Comparison of ENCODE assay signal across 18 cellular contexts in the genomic region with DNA sequence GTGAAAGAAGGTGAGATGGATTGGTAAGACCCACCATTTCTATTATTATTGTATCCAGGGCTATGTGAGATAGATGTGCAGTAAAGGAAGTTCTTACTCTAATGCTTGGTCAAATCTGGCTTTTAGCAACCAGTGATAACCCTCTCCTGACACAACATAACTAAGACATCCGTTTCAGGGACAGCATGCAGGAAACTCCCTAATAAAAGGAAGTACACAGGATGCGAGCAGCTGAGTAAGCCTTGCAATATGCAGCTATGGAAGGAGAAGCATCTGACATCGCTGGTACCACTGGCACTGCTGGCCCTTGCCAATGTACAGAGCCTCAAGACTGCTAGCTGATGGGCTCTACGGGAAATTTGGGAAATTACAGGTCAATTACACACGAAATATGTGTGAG.
"Had no signal": no experiment of that assay in that cellular context is flagged by ENCODE, and none has a peak within 500 bp of the region (broad histone marks: within the 10 kb centered on the region; RNA-seq: fewer than 3 reads in every experiment).

No MANE protein-coding gene starts in this region.

- ATAC-seq: activated CD4-positive, alpha-beta T cell treated with anti-CD3 and anti-CD28 coated beads for 36 hours; body of pancreas; heart right ventricle; left cardiac atrium; psoas muscle; sciatic nerve; stimulated activated naive CD8-positive, alpha-beta T cell treated with anti-CD3 and anti-CD28 coated beads, Interleukin-15, Interleukin-2, amounts not matched to agents 100 U/mL and 50 U/mL, for 24 hours had no signal

- H3K9me3 ChIP-seq: body of pancreas had no signal

- H3K4me1 ChIP-seq: body of pancreas, heart right ventricle, psoas muscle had no signal

- DNase-seq: activated CD4-positive, alpha-beta memory T cell treated with anti-CD3 and anti-CD28 coated beads, Interleukin-2, amount 10 ng/mL, durations not matched to agents 7 days and 5 days; activated CD4-positive, alpha-beta T cell treated with anti-CD3 and anti-CD28 coated beads for 36 hours; activated effector memory CD4-positive, alpha-beta T cell treated with anti-CD3 and anti-CD28 coated beads, Interleukin-2, amount 50 U/mL, for 16 hours; activated T-cell treated with anti-CD3 and anti-CD28 coated beads, Interleukin-2, amount 50 U/mL, for 48 hours; amniotic stem cell; body of pancreas; central memory CD4-positive, alpha-beta T cell; effector memory CD4-positive, alpha-beta T cell; heart right ventricle; left cardiac atrium; midbrain; psoas muscle; stimulated activated naive CD8-positive, alpha-beta T cell treated with anti-CD3 and anti-CD28 coated beads, Interleukin-15, Interleukin-2, amounts not matched to agents 100 U/mL and 50 U/mL, for 24 hours; trophoblast cell; WERI-Rb-1 had no signal

- H3K4me3 ChIP-seq: body of pancreas, coronary artery, heart right ventricle, lung, psoas muscle had no signal

- H3K27me3 ChIP-seq: body of pancreas, heart right ventricle had no signal

- H3K36me3 ChIP-seq: heart right ventricle, WERI-Rb-1 had no signal

- H3K27ac ChIP-seq: body of pancreas, coronary artery, heart right ventricle, psoas muscle, WERI-Rb-1 had no signal
